Comparison of ENCODE assay signal across 1 cellular context in the genomic region with DNA sequence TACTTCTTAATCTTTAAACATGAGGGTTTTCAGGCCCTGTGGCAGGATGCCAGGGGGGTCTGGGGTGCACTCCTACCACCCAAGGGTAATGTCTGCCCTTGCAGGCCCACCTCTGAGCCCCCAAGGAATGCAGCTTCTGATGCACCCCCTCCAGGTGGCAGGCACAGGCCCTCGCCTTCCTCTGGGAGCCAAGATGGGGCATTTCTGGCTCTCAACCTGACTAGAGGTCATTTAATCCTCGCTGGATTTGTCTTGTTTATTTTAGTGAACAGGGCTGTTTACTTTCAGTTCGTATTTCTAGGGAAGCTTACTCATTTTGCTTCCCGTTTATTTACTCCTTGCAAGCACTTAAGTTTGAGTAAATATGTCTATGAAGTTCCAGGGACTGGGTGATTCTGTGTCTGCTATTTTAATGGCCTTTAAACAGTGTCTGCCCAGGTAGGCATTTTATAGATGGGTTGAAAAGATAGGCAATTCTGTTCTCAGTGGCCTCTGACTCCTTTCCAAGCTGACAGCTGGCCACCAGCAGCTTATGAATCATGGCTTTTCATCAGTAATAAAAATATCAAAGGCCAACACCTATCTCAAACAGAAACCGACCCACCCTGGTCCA.
TF ChIP-seq lines count a peak whose summit lies in the region.

No MANE protein-coding gene starts in this region.

TF ChIP-seq in HepG2, 621 proteins besides CTCF, POLR2A, EP300 and RAD21 (continued from another document and continues in another):
- TF ChIP-seq ZSCAN9 (CRISPR knock-in tag; IDR thresholded peaks at IDR 0.05; ENCODE audit: borderline replicate concordance) (no peak), TBL1XR1 (IDR thresholded peaks at IDR 0.05; ENCODE audit: borderline replicate concordance, low read length, partially characterized antibody) (peak; percentile 92), FOXA1 (IDR thresholded peaks at IDR 0.05) (peak; percentile 93), FOXA1 (CRISPR knock-in tag; IDR thresholded peaks at IDR 0.05) (peak; percentile 84), HMG20A (CRISPR knock-in tag; IDR thresholded peaks at IDR 0.05; ENCODE audit: borderline replicate concordance) (peak; percentile 84), TBX3 (IDR thresholded peaks at IDR 0.05; ENCODE audit: borderline replicate concordance) (peak; percentile 87; the same call in 1 of the 2 replicates), ZNF382 (CRISPR knock-in tag; IDR thresholded peaks at IDR 0.05; ENCODE audit: borderline replicate concordance) (no peak), AFF4 (CRISPR knock-in tag; IDR thresholded peaks at IDR 0.05) (no peak), ASH2L (IDR thresholded peaks at IDR 0.05; ENCODE audit: insufficient read length, low read depth, low read length) (peak; percentile 16), ZNF12 (CRISPR knock-in tag; IDR thresholded peaks at IDR 0.05) (peak; percentile 51; the same call in 1 of the 2 replicates), ISL2 (CRISPR knock-in tag; IDR thresholded peaks at IDR 0.05) (peak; percentile 61; the same call in 1 of the 2 replicates), ZC3H4 (CRISPR knock-in tag; IDR thresholded peaks at IDR 0.05; ENCODE audit: borderline replicate concordance) (no peak), ZNF619 (CRISPR knock-in tag; IDR thresholded peaks at IDR 0.05) (no peak), SOX5 (CRISPR knock-in tag; IDR thresholded peaks at IDR 0.05; ENCODE audit: borderline replicate concordance) (0 out of 2 replicates have a peak, but pooled peaks have one; percentile 15), TCF7 (IDR thresholded peaks at IDR 0.05; ENCODE audit: low read depth) (0 out of 2 replicates have a peak, but pooled peaks have one; percentile 7), SKI (IDR thresholded peaks at IDR 0.05; ENCODE audit: partially characterized antibody) (peak; percentile 95), NFATC3 (CRISPR knock-in tag; IDR thresholded peaks at IDR 0.05) (no peak), ZFP36L1 (CRISPR knock-in tag; IDR thresholded peaks at IDR 0.05) (0 out of 2 replicates have a peak, but pooled peaks have one; percentile 48), KLF16 (CRISPR knock-in tag; IDR thresholded peaks at IDR 0.05) (peak in 1 of 2 experiments; percentile 59; a peak in 2 of 4 replicates), PITX1 (CRISPR knock-in tag; IDR thresholded peaks at IDR 0.05) (peak; percentile 85), SIX1 (CRISPR knock-in tag; IDR thresholded peaks at IDR 0.05; ENCODE audit: borderline replicate concordance) (peak; percentile 43; the same call in 1 of the 2 replicates), STAT6 (CRISPR knock-in tag; IDR thresholded peaks at IDR 0.05; ENCODE audit: borderline replicate concordance) (no peak), HDAC1 (CRISPR knock-in tag; IDR thresholded peaks at IDR 0.05) (no peak), NFKBIZ (CRISPR knock-in tag; IDR thresholded peaks at IDR 0.05) (no peak), ZNF430 (CRISPR knock-in tag; IDR thresholded peaks at IDR 0.05) (no peak), ARID2 (CRISPR knock-in tag; IDR thresholded peaks at IDR 0.05; ENCODE audit: borderline replicate concordance) (no peak), FOSL2 (CRISPR knock-in tag; IDR thresholded peaks at IDR 0.05) (peak; percentile 44), ZNF660 (CRISPR knock-in tag; IDR thresholded peaks at IDR 0.05; ENCODE audit: borderline replicate concordance, low read depth) (no peak), FOXJ3 (CRISPR knock-in tag; IDR thresholded peaks at IDR 0.05; ENCODE audit: borderline replicate concordance) (peak; percentile 47; the same call in 1 of the 2 replicates), NFKB2 (CRISPR knock-in tag; IDR thresholded peaks at IDR 0.05; ENCODE audit: borderline replicate concordance) (no peak), ZNF30 (CRISPR knock-in tag; IDR thresholded peaks at IDR 0.05) (no peak), RNF2 (conservative IDR thresholded peaks at IDR 0.05; ENCODE audit: low read depth) (peak; percentile 80; the same call in 1 of the 2 replicates), ZSCAN21 (CRISPR knock-in tag; IDR thresholded peaks at IDR 0.05; ENCODE audit: borderline replicate concordance) (no peak), BCL6 (CRISPR knock-in tag; IDR thresholded peaks at IDR 0.05) (peak; percentile 99), GATAD2A (CRISPR knock-in tag; IDR thresholded peaks at IDR 0.05) (peak; percentile 82), FOXM1 (CRISPR knock-in tag; IDR thresholded peaks at IDR 0.05) (no peak)
- TF ChIP-seq, protein P1, sequence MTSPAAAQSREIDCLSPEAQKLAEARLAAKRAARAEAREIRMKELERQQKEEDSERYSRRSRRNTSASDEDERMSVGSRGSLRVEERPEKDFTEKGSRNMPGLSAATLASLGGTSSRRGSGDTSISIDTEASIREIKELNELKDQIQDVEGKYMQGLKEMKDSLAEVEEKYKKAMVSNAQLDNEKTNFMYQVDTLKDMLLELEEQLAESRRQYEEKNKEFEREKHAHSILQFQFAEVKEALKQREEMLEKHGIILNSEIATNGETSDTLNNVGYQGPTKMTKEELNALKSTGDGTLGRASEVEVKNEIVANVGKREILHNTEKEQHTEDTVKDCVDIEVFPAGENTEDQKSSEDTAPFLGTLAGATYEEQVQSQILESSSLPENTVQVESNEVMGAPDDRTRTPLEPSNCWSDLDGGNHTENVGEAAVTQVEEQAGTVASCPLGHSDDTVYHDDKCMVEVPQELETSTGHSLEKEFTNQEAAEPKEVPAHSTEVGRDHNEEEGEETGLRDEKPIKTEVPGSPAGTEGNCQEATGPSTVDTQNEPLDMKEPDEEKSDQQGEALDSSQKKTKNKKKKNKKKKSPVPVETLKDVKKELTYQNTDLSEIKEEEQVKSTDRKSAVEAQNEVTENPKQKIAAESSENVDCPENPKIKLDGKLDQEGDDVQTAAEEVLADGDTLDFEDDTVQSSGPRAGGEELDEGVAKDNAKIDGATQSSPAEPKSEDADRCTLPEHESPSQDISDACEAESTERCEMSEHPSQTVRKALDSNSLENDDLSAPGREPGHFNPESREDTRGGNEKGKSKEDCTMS (CRISPR knock-in tag; conservative IDR thresholded peaks at IDR 0.05), result no peak
- TF ChIP-seq, protein P2, sequence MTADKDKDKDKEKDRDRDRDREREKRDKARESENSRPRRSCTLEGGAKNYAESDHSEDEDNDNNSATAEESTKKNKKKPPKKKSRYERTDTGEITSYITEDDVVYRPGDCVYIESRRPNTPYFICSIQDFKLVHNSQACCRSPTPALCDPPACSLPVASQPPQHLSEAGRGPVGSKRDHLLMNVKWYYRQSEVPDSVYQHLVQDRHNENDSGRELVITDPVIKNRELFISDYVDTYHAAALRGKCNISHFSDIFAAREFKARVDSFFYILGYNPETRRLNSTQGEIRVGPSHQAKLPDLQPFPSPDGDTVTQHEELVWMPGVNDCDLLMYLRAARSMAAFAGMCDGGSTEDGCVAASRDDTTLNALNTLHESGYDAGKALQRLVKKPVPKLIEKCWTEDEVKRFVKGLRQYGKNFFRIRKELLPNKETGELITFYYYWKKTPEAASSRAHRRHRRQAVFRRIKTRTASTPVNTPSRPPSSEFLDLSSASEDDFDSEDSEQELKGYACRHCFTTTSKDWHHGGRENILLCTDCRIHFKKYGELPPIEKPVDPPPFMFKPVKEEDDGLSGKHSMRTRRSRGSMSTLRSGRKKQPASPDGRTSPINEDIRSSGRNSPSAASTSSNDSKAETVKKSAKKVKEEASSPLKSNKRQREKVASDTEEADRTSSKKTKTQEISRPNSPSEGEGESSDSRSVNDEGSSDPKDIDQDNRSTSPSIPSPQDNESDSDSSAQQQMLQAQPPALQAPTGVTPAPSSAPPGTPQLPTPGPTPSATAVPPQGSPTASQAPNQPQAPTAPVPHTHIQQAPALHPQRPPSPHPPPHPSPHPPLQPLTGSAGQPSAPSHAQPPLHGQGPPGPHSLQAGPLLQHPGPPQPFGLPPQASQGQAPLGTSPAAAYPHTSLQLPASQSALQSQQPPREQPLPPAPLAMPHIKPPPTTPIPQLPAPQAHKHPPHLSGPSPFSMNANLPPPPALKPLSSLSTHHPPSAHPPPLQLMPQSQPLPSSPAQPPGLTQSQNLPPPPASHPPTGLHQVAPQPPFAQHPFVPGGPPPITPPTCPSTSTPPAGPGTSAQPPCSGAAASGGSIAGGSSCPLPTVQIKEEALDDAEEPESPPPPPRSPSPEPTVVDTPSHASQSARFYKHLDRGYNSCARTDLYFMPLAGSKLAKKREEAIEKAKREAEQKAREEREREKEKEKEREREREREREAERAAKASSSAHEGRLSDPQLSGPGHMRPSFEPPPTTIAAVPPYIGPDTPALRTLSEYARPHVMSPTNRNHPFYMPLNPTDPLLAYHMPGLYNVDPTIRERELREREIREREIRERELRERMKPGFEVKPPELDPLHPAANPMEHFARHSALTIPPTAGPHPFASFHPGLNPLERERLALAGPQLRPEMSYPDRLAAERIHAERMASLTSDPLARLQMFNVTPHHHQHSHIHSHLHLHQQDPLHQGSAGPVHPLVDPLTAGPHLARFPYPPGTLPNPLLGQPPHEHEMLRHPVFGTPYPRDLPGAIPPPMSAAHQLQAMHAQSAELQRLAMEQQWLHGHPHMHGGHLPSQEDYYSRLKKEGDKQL (CRISPR knock-in tag; IDR thresholded peaks at IDR 0.05; ENCODE audit: low read depth), result peak; percentile 82
- TF ChIP-seq, protein P3, sequence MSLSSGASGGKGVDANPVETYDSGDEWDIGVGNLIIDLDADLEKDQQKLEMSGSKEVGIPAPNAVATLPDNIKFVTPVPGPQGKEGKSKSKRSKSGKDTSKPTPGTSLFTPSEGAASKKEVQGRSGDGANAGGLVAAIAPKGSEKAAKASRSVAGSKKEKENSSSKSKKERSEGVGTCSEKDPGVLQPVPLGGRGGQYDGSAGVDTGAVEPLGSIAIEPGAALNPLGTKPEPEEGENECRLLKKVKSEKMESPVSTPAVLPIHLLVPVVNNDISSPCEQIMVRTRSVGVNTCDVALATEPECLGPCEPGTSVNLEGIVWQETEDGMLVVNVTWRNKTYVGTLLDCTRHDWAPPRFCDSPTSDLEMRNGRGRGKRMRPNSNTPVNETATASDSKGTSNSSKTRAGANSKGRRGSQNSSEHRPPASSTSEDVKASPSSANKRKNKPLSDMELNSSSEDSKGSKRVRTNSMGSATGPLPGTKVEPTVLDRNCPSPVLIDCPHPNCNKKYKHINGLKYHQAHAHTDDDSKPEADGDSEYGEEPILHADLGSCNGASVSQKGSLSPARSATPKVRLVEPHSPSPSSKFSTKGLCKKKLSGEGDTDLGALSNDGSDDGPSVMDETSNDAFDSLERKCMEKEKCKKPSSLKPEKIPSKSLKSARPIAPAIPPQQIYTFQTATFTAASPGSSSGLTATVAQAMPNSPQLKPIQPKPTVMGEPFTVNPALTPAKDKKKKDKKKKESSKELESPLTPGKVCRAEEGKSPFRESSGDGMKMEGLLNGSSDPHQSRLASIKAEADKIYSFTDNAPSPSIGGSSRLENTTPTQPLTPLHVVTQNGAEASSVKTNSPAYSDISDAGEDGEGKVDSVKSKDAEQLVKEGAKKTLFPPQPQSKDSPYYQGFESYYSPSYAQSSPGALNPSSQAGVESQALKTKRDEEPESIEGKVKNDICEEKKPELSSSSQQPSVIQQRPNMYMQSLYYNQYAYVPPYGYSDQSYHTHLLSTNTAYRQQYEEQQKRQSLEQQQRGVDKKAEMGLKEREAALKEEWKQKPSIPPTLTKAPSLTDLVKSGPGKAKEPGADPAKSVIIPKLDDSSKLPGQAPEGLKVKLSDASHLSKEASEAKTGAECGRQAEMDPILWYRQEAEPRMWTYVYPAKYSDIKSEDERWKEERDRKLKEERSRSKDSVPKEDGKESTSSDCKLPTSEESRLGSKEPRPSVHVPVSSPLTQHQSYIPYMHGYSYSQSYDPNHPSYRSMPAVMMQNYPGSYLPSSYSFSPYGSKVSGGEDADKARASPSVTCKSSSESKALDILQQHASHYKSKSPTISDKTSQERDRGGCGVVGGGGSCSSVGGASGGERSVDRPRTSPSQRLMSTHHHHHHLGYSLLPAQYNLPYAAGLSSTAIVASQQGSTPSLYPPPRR (CRISPR knock-in tag; IDR thresholded peaks at IDR 0.05; ENCODE audit: borderline replicate concordance), result peak; percentile 66; the same call in 1 of the 2 replicates
- TF ChIP-seq, protein P4, sequence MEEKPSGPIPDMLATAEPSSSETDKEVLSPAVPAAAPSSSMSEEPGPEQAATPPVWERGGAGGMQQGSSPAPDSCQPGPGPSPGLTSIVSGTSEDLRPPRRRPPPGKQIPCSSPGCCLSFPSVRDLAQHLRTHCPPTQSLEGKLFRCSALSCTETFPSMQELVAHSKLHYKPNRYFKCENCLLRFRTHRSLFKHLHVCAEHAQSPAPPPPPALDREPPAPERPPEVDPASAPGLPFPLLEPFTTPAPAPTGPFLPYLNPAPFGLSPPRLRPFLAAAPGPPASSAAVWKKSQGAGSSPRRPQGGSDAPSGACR (CRISPR knock-in tag; IDR thresholded peaks at IDR 0.05), result no peak
